Comparison of ENCODE assay signal across 15 cellular contexts in the genomic region with DNA sequence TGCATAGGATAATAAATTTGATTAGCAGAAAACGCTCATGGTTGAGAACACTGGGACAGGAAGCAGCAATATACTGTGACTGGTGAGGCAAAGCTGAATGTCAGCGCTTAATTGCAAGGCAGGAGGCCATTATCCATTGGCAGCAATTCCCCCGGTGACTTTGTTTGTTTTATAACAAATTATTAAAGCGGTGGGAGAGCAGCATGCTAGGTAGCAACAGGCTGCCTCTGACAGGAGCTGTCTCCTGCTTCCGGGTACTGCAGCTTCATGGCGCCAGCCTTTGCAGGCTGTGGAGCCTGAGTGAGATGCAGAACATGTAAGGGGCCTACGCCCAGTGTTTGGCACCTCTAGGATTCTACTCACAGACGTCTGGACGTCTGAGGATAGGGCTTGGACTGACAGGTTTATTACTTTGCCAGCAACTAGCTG.
A peak's percentile ranks its signal among the peaks of the same experiment; 100 is the strongest.
DNase-seq lines count a peak whose midpoint lies in the region; ATAC-seq and TF ChIP-seq lines count a peak whose summit lies in the region.
"Had no signal": no experiment of that assay in that cellular context is flagged by ENCODE, and none has a peak within 500 bp of the region (broad histone marks: within the 10 kb centered on the region; RNA-seq: fewer than 3 reads in every experiment).

No MANE protein-coding gene starts in this region.

- DNase-seq in stimulated activated naive CD8-positive, alpha-beta T cell treated with anti-CD3 and anti-CD28 coated beads, Interleukin-15, amount 100 ng/mL, for 72 hours, result no peak
- no peak for DNase-seq in stimulated activated naive CD8-positive, alpha-beta T cell treated with anti-CD3 and anti-CD28 coated beads, Interleukin-15, Interleukin-2, amounts not matched to agents 100 U/mL and 50 U/mL, for 24 hours
- DNase-seq in NCI-H460 (ENCODE audit: extremely low read depth, low read depth) (peak; percentile 12), islet precursor cell (peak; percentile 61), lower lobe of right lung (no peak), smooth muscle cell (lab: John Stamatoyannopoulos, UW; ENCODE audit: unreplicated experiment) (no peak)
- DNase-seq: activated CD4-positive, alpha-beta memory T cell treated with anti-CD3 and anti-CD28 coated beads for 36 hours; activated naive CD4-positive, alpha-beta T cell treated with anti-CD3 and anti-CD28 coated beads, Interleukin-2, amount 10 ng/mL, durations not matched to agents 7 days and 5 days; central memory CD4-positive, alpha-beta T cell; midbrain had no signal

- H3K4me1 ChIP-seq in lower lobe of right lung (peaks cover 4% of the 10 kb centered on the region), smooth muscle cell (ENCODE audit: low read depth) (no peaks in the 10 kb centered on the region)
- H3K4me1 ChIP-seq: right lobe of liver had no signal

- no peaks in the 10 kb centered on the region for H3K9me3 Mint-ChIP-seq in stimulated activated naive CD8-positive, alpha-beta T cell treated with anti-CD3 and anti-CD28 coated beads, Interleukin-15, amount 100 ng/mL, for 72 hours
- H3K9me3 Mint-ChIP-seq: activated naive CD4-positive, alpha-beta T cell treated with anti-CD3 and anti-CD28 coated beads, Interleukin-2, amount 10 ng/mL, durations not matched to agents 7 days and 5 days; type B pancreatic cell had no signal

- peaks cover 21% of the 10 kb centered on the region for H3K4me1 Mint-ChIP-seq in stimulated activated naive CD8-positive, alpha-beta T cell treated with anti-CD3 and anti-CD28 coated beads, Interleukin-15, amount 100 ng/mL, for 72 hours

- TF ChIP-seq CTCF in lower lobe of right lung (IDR thresholded peaks at IDR 0.05) (no peak), smooth muscle cell (IDR thresholded peaks at IDR 0.05; ENCODE audit: borderline replicate concordance, insufficient read depth, poor library complexity, severe bottlenecking) (no peak)

- H3K27me3 ChIP-seq in lower lobe of right lung (ENCODE audit: low read depth) (no peaks in the 10 kb centered on the region), smooth muscle cell (ENCODE audit: low read depth) (no peaks in the 10 kb centered on the region)
- H3K27me3 ChIP-seq: right lobe of liver had no signal

- H2AFZ ChIP-seq in smooth muscle cell (ENCODE audit: low read depth), result no peak overlapping the region

- no peaks in the 10 kb centered on the region for H4K20me1 ChIP-seq in smooth muscle cell (ENCODE audit: low read depth)

- H3K9me3 ChIP-seq in lower lobe of right lung, result no peaks in the 10 kb centered on the region
- H3K9me3 ChIP-seq in smooth muscle cell (replicated peaks; ENCODE audit: low read depth), result no peaks in the 10 kb centered on the region
- H3K9me3 ChIP-seq: right lobe of liver had no signal

- H3K36me3 ChIP-seq in lower lobe of right lung (no peaks in the 10 kb centered on the region), smooth muscle cell (ENCODE audit: low read depth) (no peaks in the 10 kb centered on the region)
- H3K36me3 ChIP-seq: right lobe of liver had no signal

- no peak overlapping the region for H3K4me3 Mint-ChIP-seq in stimulated activated naive CD8-positive, alpha-beta T cell treated with anti-CD3 and anti-CD28 coated beads, Interleukin-15, amount 100 ng/mL, for 72 hours
- H3K4me3 Mint-ChIP-seq: activated CD4-positive, alpha-beta memory T cell treated with anti-CD3 and anti-CD28 coated beads for 36 hours; activated naive CD4-positive, alpha-beta T cell treated with anti-CD3 and anti-CD28 coated beads, Interleukin-2, amount 10 ng/mL, durations not matched to agents 7 days and 5 days; type B pancreatic cell had no signal

- intact Hi-C loops in lower lobe of right lung (cut with DNase I), result no loop called here

- no peaks in the 10 kb centered on the region for H3F3A ChIP-seq in smooth muscle cell (ENCODE audit: low read depth)

- H3K9ac ChIP-seq in smooth muscle cell (ENCODE audit: low read depth), result no peak overlapping the region

- no peak overlapping the region for H3K4me2 ChIP-seq in smooth muscle cell

- 65% methylated on average over 9 of the region's 9 CpGs for WGBS in smooth muscle cell (ENCODE audit: low lambda C conversion rate)

- no peaks in the 10 kb centered on the region for H3K79me2 ChIP-seq in smooth muscle cell (ENCODE audit: low read depth)

- no peaks in the 10 kb centered on the region for H3K27me3 Mint-ChIP-seq in stimulated activated naive CD8-positive, alpha-beta T cell treated with anti-CD3 and anti-CD28 coated beads, Interleukin-15, amount 100 ng/mL, for 72 hours
- H3K27me3 Mint-ChIP-seq: activated CD4-positive, alpha-beta memory T cell treated with anti-CD3 and anti-CD28 coated beads for 36 hours; activated naive CD4-positive, alpha-beta T cell treated with anti-CD3 and anti-CD28 coated beads, Interleukin-2, amount 10 ng/mL, durations not matched to agents 7 days and 5 days; type B pancreatic cell had no signal

- H3K27ac Mint-ChIP-seq in stimulated activated naive CD8-positive, alpha-beta T cell treated with anti-CD3 and anti-CD28 coated beads, Interleukin-15, amount 100 ng/mL, for 72 hours, result no peak overlapping the region
- H3K27ac Mint-ChIP-seq: activated CD4-positive, alpha-beta memory T cell treated with anti-CD3 and anti-CD28 coated beads for 36 hours; activated naive CD4-positive, alpha-beta T cell treated with anti-CD3 and anti-CD28 coated beads, Interleukin-2, amount 10 ng/mL, durations not matched to agents 7 days and 5 days; type B pancreatic cell had no signal

- H3K27ac ChIP-seq in lower lobe of right lung (no peak overlapping the region), smooth muscle cell (ENCODE audit: low read depth) (no peak overlapping the region)
- H3K27ac ChIP-seq: right lobe of liver had no signal

- peak; percentile 28 for ATAC-seq in stimulated activated naive CD8-positive, alpha-beta T cell treated with anti-CD3 and anti-CD28 coated beads, Interleukin-15, amount 100 ng/mL, for 72 hours
- ATAC-seq in stimulated activated naive CD8-positive, alpha-beta T cell treated with anti-CD3 and anti-CD28 coated beads, Interleukin-15, Interleukin-2, amounts not matched to agents 100 U/mL and 50 U/mL, for 24 hours, result no peak
- ATAC-seq in lower lobe of right lung (no peak), GM19395 (IDR thresholded peaks at IDR 0.05; ENCODE audit: unreplicated experiment) (no peak), GM19463 (IDR thresholded peaks at IDR 0.05; ENCODE audit: unreplicated experiment) (no peak)
- ATAC-seq: esophagus mucosa had no signal

- H3K4me3 ChIP-seq in lower lobe of right lung, result no peak overlapping the region
- no peak overlapping the region for H3K4me3 ChIP-seq in smooth muscle cell
- H3K4me3 ChIP-seq: right lobe of liver had no signal

Comparison
In these comparisons a context has a peak if more than half of its experiments do, and no peak if none do; other contexts are left out.
1. DNase-seq: peak in NCI-H460 (single experiment) and islet precursor cell (single experiment); none in stimulated activated naive CD8-positive, alpha-beta T cell treated with anti-CD3 and anti-CD28 coated beads, Interleukin-15, amount 100 ng/mL, for 72 hours (0 of 2), stimulated activated naive CD8-positive, alpha-beta T cell treated with anti-CD3 and anti-CD28 coated beads, Interleukin-15, Interleukin-2, amounts not matched to agents 100 U/mL and 50 U/mL, for 24 hours (single experiment), lower lobe of right lung (single experiment) and smooth muscle cell (single experiment).